ENCODE assay signal across 9 cellular contexts in the genomic region with DNA sequence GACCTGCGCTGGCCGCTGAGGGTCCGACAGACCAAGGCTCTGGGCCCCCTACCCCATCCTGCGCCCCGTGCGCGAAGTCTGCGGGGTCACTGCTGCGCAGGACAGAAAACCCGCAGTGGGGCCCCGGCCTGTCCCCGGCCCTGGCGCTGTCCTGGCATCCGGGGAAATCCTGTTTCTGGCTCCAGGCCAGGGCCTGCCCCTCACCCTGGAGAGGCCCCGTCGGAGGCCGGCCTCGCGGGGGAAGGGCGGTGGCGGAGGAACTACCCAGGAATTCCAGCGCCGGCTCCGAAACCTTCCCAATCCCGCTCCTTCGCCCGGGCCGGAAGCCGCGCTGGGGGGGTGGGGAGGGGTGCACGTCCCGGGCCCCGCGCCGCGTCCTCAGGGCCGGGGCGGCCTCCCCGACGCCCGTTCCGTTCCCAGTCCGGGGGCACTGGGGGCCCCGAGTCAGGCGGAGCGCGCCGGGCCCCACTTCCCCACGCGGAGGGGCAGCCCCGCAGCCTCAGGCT.
A peak's percentile ranks its signal among the peaks of the same experiment; 100 is the strongest.
DNase-seq lines count a peak whose midpoint lies in the region; ATAC-seq lines count a peak whose summit lies in the region.
"Had no signal": no experiment of that assay in that cellular context is flagged by ENCODE, and none has a peak within 500 bp of the region (broad histone marks: within the 10 kb centered on the region; RNA-seq: fewer than 3 reads in every experiment).

No MANE protein-coding gene starts in this region.

- peak; percentile 20 for ATAC-seq in central memory CD8-positive, alpha-beta T cell (replicated peaks; ENCODE audit: extremely low read depth, poor library complexity, severe bottlenecking)
- ATAC-seq in stimulated activated naive B cell treated with anti-CD40 and anti-IgM and Interleukin-4, amounts not matched to agents 10 μg/mL and 1 μg/mL and 100 μg/mL, for 72 hours (replicated peaks) = peak; percentile 17 to 25
- no peak for ATAC-seq in GM18868 (IDR thresholded peaks at IDR 0.05; ENCODE audit: unreplicated experiment)

- H3K4me3 ChIP-seq in CD4-positive, alpha-beta memory T cell (ENCODE audit: low read length in 2 of 2) = no peak overlapping the region

- peaks cover 2 to 9% (median 4%) of the 10 kb centered on the region in 4 donors for H3K4me1 Mint-ChIP-seq in CD4-positive, alpha-beta memory T cell
- peaks cover 12% of the 10 kb centered on the region for H3K4me1 Mint-ChIP-seq in central memory CD8-positive, alpha-beta T cell
- peaks cover 14 to 34% of the 10 kb centered on the region in 2 donors for H3K4me1 Mint-ChIP-seq in stimulated activated naive B cell treated with anti-CD40 and anti-IgM and Interleukin-4, amounts not matched to agents 10 μg/mL and 1 μg/mL and 100 μg/mL, for 72 hours

- peak in 3 of 5 donors; percentile 28 to 55 (median 41) for DNase-seq in CD4-positive, alpha-beta memory T cell
- DNase-seq in HuH-7 (ENCODE audit: low spot score) (peak; percentile 88), islet precursor cell (peak; percentile 91), HPDE6-E6E7 (ENCODE audit: extremely low spot score) (no peak), NAMALWA (ENCODE audit: low spot score) (no peak)
- DNase-seq in central memory CD8-positive, alpha-beta T cell (ENCODE audit: low spot score in 2 of 2) = no peak
- no peak for DNase-seq in stimulated activated naive B cell treated with anti-CD40 and anti-IgM and Interleukin-4, amounts not matched to agents 10 μg/mL and 1 μg/mL and 100 μg/mL, for 72 hours

- H3K27ac ChIP-seq in CD4-positive, alpha-beta memory T cell (ENCODE audit: low read depth, low read length) = peak overlapping the region; percentile 63

- POLR2A ChIA-PET in CD4-positive, alpha-beta memory T cell (lab: Charles Lee; ENCODE audit: partially characterized antibody) = interaction anchor here (1.8 to 9.4 kb wide), 5 partner anchors 23 to 119 kb away, joined by 6 to 88 read pairs (median 9); a partner anchor contains a TSS

- H3K27ac Mint-ChIP-seq in CD4-positive, alpha-beta memory T cell = peak overlapping the region in 3 of 7 donors; percentile 86 to 88 (median 86)
- H3K27ac Mint-ChIP-seq in central memory CD8-positive, alpha-beta T cell (ENCODE audit: low read depth) = no peak overlapping the region
- no peak overlapping the region for H3K27ac Mint-ChIP-seq in stimulated activated naive B cell treated with anti-CD40 and anti-IgM and Interleukin-4, amounts not matched to agents 10 μg/mL and 1 μg/mL and 100 μg/mL, for 72 hours

- H3K4me3 Mint-ChIP-seq in CD4-positive, alpha-beta memory T cell = no peak overlapping the region
- H3K4me3 Mint-ChIP-seq in central memory CD8-positive, alpha-beta T cell = peak overlapping the region; percentile 47
- H3K4me3 Mint-ChIP-seq in stimulated activated naive B cell treated with anti-CD40 and anti-IgM and Interleukin-4, amounts not matched to agents 10 μg/mL and 1 μg/mL and 100 μg/mL, for 72 hours = peak overlapping the region in 1 of 2 donors; percentile 22

- CTCF ChIA-PET in CD4-positive, alpha-beta memory T cell (lab: Charles Lee; ENCODE audit: partially characterized antibody) = interaction anchor here (1.5 to 5.3 kb wide), 3 partner anchors 13 to 119 kb away, joined by 3 to 39 read pairs (median 7); a partner anchor contains a TSS

- H3K9me3 Mint-ChIP-seq in CD4-positive, alpha-beta memory T cell = no peaks in the 10 kb centered on the region
- no peaks in the 10 kb centered on the region for H3K9me3 Mint-ChIP-seq in central memory CD8-positive, alpha-beta T cell
- H3K9me3 Mint-ChIP-seq in stimulated activated naive B cell treated with anti-CD40 and anti-IgM and Interleukin-4, amounts not matched to agents 10 μg/mL and 1 μg/mL and 100 μg/mL, for 72 hours = no peaks in the 10 kb centered on the region
- H3K9me3 Mint-ChIP-seq: IgD-negative memory B cell had no signal

- intact Hi-C loops in CD4-positive, alpha-beta memory T cell (cut with micrococcal nuclease) = loop anchor here (1.0 kb wide), 1 partner anchor 102 kb away; no protein-coding TSS in a partner anchor

- peaks cover 42% of the 10 kb centered on the region for H3K4me1 ChIP-seq in CD4-positive, alpha-beta memory T cell (ENCODE audit: insufficient read depth, low read length)

- H3K36me3 Mint-ChIP-seq in CD4-positive, alpha-beta memory T cell = peaks cover 0 to 4% of the 10 kb centered on the region in 2 donors
- peaks cover 6% of the 10 kb centered on the region for H3K36me3 Mint-ChIP-seq in central memory CD8-positive, alpha-beta T cell (ENCODE audit: insufficient read depth)
- H3K36me3 Mint-ChIP-seq in stimulated activated naive B cell treated with anti-CD40 and anti-IgM and Interleukin-4, amounts not matched to agents 10 μg/mL and 1 μg/mL and 100 μg/mL, for 72 hours = peaks cover 0 to 8% of the 10 kb centered on the region in 2 donors

- no peaks in the 10 kb centered on the region for H3K27me3 ChIP-seq in CD4-positive, alpha-beta memory T cell (ENCODE audit: insufficient read depth, low read length)

- H3K36me3 ChIP-seq in CD4-positive, alpha-beta memory T cell (ENCODE audit: insufficient read depth, low read length) = no peaks in the 10 kb centered on the region

- H3K9me3 ChIP-seq in CD4-positive, alpha-beta memory T cell (ENCODE audit: control insufficient read depth in 1 of 2, low read length in 2 of 2) = no peaks in the 10 kb centered on the region

- no peaks in the 10 kb centered on the region for H3K27me3 Mint-ChIP-seq in CD4-positive, alpha-beta memory T cell
- no peaks in the 10 kb centered on the region for H3K27me3 Mint-ChIP-seq in central memory CD8-positive, alpha-beta T cell
- no peaks in the 10 kb centered on the region for H3K27me3 Mint-ChIP-seq in stimulated activated naive B cell treated with anti-CD40 and anti-IgM and Interleukin-4, amounts not matched to agents 10 μg/mL and 1 μg/mL and 100 μg/mL, for 72 hours
- H3K27me3 Mint-ChIP-seq: IgD-negative memory B cell had no signal

Comparison
In these comparisons a context has a peak if more than half of its experiments do, and no peak if none do; other contexts are left out.
1. DNase-seq: peak in CD4-positive, alpha-beta memory T cell (3 of 5), HuH-7 (single experiment) and islet precursor cell (single experiment); none in central memory CD8-positive, alpha-beta T cell (0 of 2), stimulated activated naive B cell treated with anti-CD40 and anti-IgM and Interleukin-4, amounts not matched to agents 10 μg/mL and 1 μg/mL and 100 μg/mL, for 72 hours (single experiment), HPDE6-E6E7 (single experiment) and NAMALWA (single experiment).